In the genomic region with DNA sequence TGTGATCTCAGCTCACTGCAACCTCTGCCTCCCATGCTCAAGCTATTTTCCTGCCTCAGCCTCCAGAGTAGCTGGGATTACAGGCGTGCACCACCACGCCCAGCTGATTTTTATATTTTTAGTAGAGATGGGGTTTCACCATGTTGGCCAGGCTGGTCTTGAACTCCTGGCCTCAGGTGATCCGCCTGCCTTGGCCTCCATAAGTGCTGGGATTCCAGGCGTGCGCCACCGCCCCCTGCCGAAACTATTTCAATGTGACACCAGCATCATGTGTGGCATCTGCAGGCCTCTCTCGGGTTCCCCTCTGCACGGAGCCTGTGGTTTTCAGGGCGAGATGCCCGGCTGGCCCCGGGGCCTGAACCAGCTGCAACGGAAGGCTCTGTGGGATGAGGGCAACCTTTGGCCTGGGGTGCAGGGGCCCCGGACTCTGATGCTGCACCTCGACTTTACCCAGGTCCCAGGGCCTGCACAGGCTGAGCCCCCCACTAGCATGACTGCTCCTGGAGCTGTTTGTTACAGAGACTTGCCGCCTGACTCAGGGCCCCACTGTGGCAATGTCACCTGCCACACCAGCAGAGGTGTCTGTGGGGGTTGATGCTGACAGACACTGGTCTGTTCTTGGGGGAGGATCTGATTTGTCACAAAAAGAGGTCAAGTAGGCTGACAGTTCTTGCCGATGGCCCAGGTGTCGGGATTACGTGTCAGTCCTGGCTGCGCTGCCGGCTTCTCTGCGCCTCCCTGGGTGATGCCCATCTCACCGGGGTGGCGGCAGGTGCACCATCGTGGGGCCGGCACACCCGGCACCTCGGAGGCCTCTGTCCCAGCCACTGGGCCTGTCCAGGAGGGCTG, we compare ENCODE assay signal across 1 cellular context.
TF ChIP-seq lines count a peak whose summit lies in the region.

No MANE protein-coding gene starts in this region.

TF ChIP-seq in GM23338, 12 proteins besides CTCF, POLR2A, EP300 and RAD21:
- TF ChIP-seq JUNB (IDR thresholded peaks at IDR 0.05; ENCODE audit: unreplicated experiment) = no peak
